In genomic region chr14:50049703-50050102, GRCh38 we compare ENCODE assay signal across 23 cellular contexts.
DNase-seq lines count a peak whose midpoint lies in the region; ATAC-seq and TF ChIP-seq lines count a peak whose summit lies in the region.
"Had no signal": no experiment of that assay in that cellular context is flagged by ENCODE, and none has a peak within 500 bp of the region (broad histone marks: within the 10 kb centered on the region; RNA-seq: fewer than 3 reads in every experiment).

No MANE protein-coding gene starts in this region.

- no peak overlapping the region for H3K4me3 ChIP-seq in GM23248
- H3K4me3 ChIP-seq: GM23338, SJSA1 had no signal

- H3K9me3 Mint-ChIP-seq in natural killer cell treated with Interleukin-12 subunit alpha and Interleukin-12 subunit beta and Interleukin-15 and Interleukin-18, amount 100 ng/mL, for 72 hours, result peaks cover 5% of the 10 kb centered on the region
- H3K9me3 Mint-ChIP-seq in natural killer cell (no peaks in the 10 kb centered on the region), activated B cell treated with CpG ODN at 0.5 μM for 24 hours (no peaks in the 10 kb centered on the region), naive B cell (peaks cover 0 to 4% (median 0%) of the 10 kb centered on the region in 7 donors)
- H3K9me3 Mint-ChIP-seq in T-helper 2 cell treated with Interferon-gamma antibody and Interleukin-4, amounts not matched to agents 5 μg/mL and 100 μg/mL, for 36 hours, result no peaks in the 10 kb centered on the region
- H3K9me3 Mint-ChIP-seq: GM23338, HFFc6 had no signal

- H3F3A ChIP-seq in GM23248 (ENCODE audit: insufficient read depth), result peaks cover 4% of the 10 kb centered on the region

- H2AFZ ChIP-seq in GM23248, result no peak overlapping the region
- H2AFZ ChIP-seq: GM23338 had no signal

- 82 to 85% methylated on average over 6 of the region's 6 CpGs for WGBS in GM23248 (ENCODE audit: low coverage in 1 of 2, low lambda C conversion rate in 2 of 2, missing lambda C conversion rate in 2 of 2), 2 experiments

- H3K27me3 Mint-ChIP-seq in natural killer cell treated with Interleukin-12 subunit alpha and Interleukin-12 subunit beta and Interleukin-15 and Interleukin-18, amount 100 ng/mL, for 72 hours, result no peaks in the 10 kb centered on the region
- H3K27me3 Mint-ChIP-seq in natural killer cell (ENCODE audit: low read depth in 2 of 2) (no peaks in the 10 kb centered on the region), activated B cell treated with CpG ODN at 0.5 μM for 24 hours (no peaks in the 10 kb centered on the region), naive B cell (no peaks in the 10 kb centered on the region)
- no peaks in the 10 kb centered on the region for H3K27me3 Mint-ChIP-seq in T-helper 2 cell treated with Interferon-gamma antibody and Interleukin-4, amounts not matched to agents 5 μg/mL and 100 μg/mL, for 36 hours (ENCODE audit: low read depth)
- H3K27me3 Mint-ChIP-seq: IgD-negative memory B cell had no signal

- H3K9ac ChIP-seq in GM23248, result no peak overlapping the region
- H3K9ac ChIP-seq: KMS-11 had no signal

- intact Hi-C loops in natural killer cell (cut with micrococcal nuclease), result no loop called here
- intact Hi-C loops in activated B cell treated with CpG ODN at 0.5 μM for 24 hours (cut with micrococcal nuclease), result loop anchor here (10.0 kb wide), 1 partner anchor 485 kb away; the partner anchor contains the start of gene MAP4K5

- H3K9me3 ChIP-seq in GM23248 (ENCODE audit: low read depth), result no peaks in the 10 kb centered on the region
- H3K9me3 ChIP-seq: SJSA1 had no signal

- ATAC-seq in natural killer cell treated with Interleukin-12 subunit alpha and Interleukin-12 subunit beta and Interleukin-15 and Interleukin-18, amount 100 ng/mL, for 72 hours, result no peak
- ATAC-seq in natural killer cell (no peak), activated B cell treated with CpG ODN at 0.5 μM for 24 hours (ENCODE audit: low read depth) (no peak), naive B cell (ENCODE audit: low read depth in 2 of 2) (no peak), HG02759 (IDR thresholded peaks at IDR 0.05; ENCODE audit: unreplicated experiment) (no peak)
- ATAC-seq: GM23338 had no signal

- H3K9me2 ChIP-seq in GM23248 (ENCODE audit: insufficient read depth), result no peaks in the 10 kb centered on the region

- no peak for TF ChIP-seq CTCF in natural killer cell (IDR thresholded peaks at IDR 0.05)
- no peak for TF ChIP-seq CTCF in activated B cell treated with CpG ODN at 0.5 μM for 24 hours (IDR thresholded peaks at IDR 0.05)

- H3K27ac ChIP-seq in GM23248, result no peak overlapping the region
- H3K27ac ChIP-seq: C4-2B, KMS-11, SJSA1 had no signal

- peak overlapping the region; percentile 1 to 70 for H3K27ac Mint-ChIP-seq in natural killer cell treated with Interleukin-12 subunit alpha and Interleukin-12 subunit beta and Interleukin-15 and Interleukin-18, amount 100 ng/mL, for 72 hours
- H3K27ac Mint-ChIP-seq in natural killer cell, result peak overlapping the region in 1 of 2 donors; percentile 33
- peak overlapping the region; percentile 6 for H3K27ac Mint-ChIP-seq in activated B cell treated with CpG ODN at 0.5 μM for 24 hours
- peak overlapping the region in 5 of 6 donors; percentile 22 to 79 (median 53) for H3K27ac Mint-ChIP-seq in naive B cell
- no peak overlapping the region for H3K27ac Mint-ChIP-seq in T-helper 2 cell treated with Interferon-gamma antibody and Interleukin-4, amounts not matched to agents 5 μg/mL and 100 μg/mL, for 36 hours
- H3K27ac Mint-ChIP-seq: GM23338, H9, HFFc6 had no signal

- in situ Hi-C loops in GM23248 (cut with MboI), result no loop called here
- in situ Hi-C loops in G401 (cut with HindIII; ENCODE audit: low sequenced_read_pairs), result no loop called here

- POLR2A ChIA-PET in activated B cell treated with CpG ODN at 0.5 μM for 24 hours (lab: Charles Lee), result interaction anchor here (0.6 to 2.5 kb wide), 4 partner anchors 11 to 25 kb away, joined by 3 to 10 read pairs (median 4); no protein-coding TSS in a partner anchor

- no peaks in the 10 kb centered on the region for H3K79me2 ChIP-seq in GM23248 (ENCODE audit: insufficient read depth)

- CTCF ChIA-PET in activated B cell treated with CpG ODN at 0.5 μM for 24 hours (lab: Charles Lee), result interaction anchor here (1.0 kb wide), 1 partner anchor 47 kb away, joined by 3 read pairs; no protein-coding TSS in a partner anchor

- peaks cover 7% of the 10 kb centered on the region for H3K36me3 Mint-ChIP-seq in natural killer cell treated with Interleukin-12 subunit alpha and Interleukin-12 subunit beta and Interleukin-15 and Interleukin-18, amount 100 ng/mL, for 72 hours
- H3K36me3 Mint-ChIP-seq in natural killer cell (no peaks in the 10 kb centered on the region), activated B cell treated with CpG ODN at 0.5 μM for 24 hours (ENCODE audit: low read depth) (peaks cover 61% of the 10 kb centered on the region), naive B cell (peaks cover 28 to 45% of the 10 kb centered on the region in 2 donors)
- H3K36me3 Mint-ChIP-seq in T-helper 2 cell treated with Interferon-gamma antibody and Interleukin-4, amounts not matched to agents 5 μg/mL and 100 μg/mL, for 36 hours (ENCODE audit: low read depth), result peaks cover 19% of the 10 kb centered on the region

- peaks cover 34 to 46% of the 10 kb centered on the region in 2 donors for H3K4me1 Mint-ChIP-seq in natural killer cell treated with Interleukin-12 subunit alpha and Interleukin-12 subunit beta and Interleukin-15 and Interleukin-18, amount 100 ng/mL, for 72 hours (ENCODE audit: low read depth in 2 of 2)
- H3K4me1 Mint-ChIP-seq in natural killer cell (peaks cover 35 to 46% of the 10 kb centered on the region in 2 donors), activated B cell treated with CpG ODN at 0.5 μM for 24 hours (peaks cover 46% of the 10 kb centered on the region), naive B cell (peaks cover 46 to 58% (median 50%) of the 10 kb centered on the region in 3 donors)
- peaks cover 27% of the 10 kb centered on the region for H3K4me1 Mint-ChIP-seq in T-helper 2 cell treated with Interferon-gamma antibody and Interleukin-4, amounts not matched to agents 5 μg/mL and 100 μg/mL, for 36 hours (ENCODE audit: low read depth)

- peaks cover 11% of the 10 kb centered on the region for H3K4me1 ChIP-seq in GM23248 (ENCODE audit: insufficient read depth)

- DNase-seq in natural killer cell treated with Interleukin-12 subunit alpha and Interleukin-12 subunit beta and Interleukin-15 and Interleukin-18, amount 100 ng/mL, for 72 hours (ENCODE audit: low spot score), result no peak
- no peak for DNase-seq in natural killer cell
- DNase-seq in activated B cell treated with CpG ODN at 0.5 μM for 24 hours, result no peak
- no peak for DNase-seq in naive B cell
- no peak for DNase-seq in GM23248
- no peak for DNase-seq in T-helper 2 cell treated with Interferon-gamma antibody and Interleukin-4, amounts not matched to agents 5 μg/mL and 100 μg/mL, for 36 hours (ENCODE audit: low spot score)
- no peak for DNase-seq in G401 (ENCODE audit: low spot score)
- DNase-seq: H9, HFFc6, NCI-H1048, NCI-H1417 treated with DMSO at 0.1 percent for 48 hours, NCI-H1694 treated with DMSO at 0.1 percent for 48 hours, NCI-H2081, NCI-H2227 treated with DMSO at 0.1 percent for 48 hours, NCI-H526 treated with DMSO at 0.1 percent for 48 hours, Right ventricle myocardium superior, RPMI8226 had no signal

- no peaks in the 10 kb centered on the region for H3K36me3 ChIP-seq in GM23248 (ENCODE audit: low read depth)
- H3K36me3 ChIP-seq: SJSA1 had no signal

- no peaks in the 10 kb centered on the region for H3K27me3 ChIP-seq in GM23248 (replicated peaks; ENCODE audit: insufficient read depth)
- H3K27me3 ChIP-seq: SJSA1 had no signal

- H3K4me3 Mint-ChIP-seq in natural killer cell treated with Interleukin-12 subunit alpha and Interleukin-12 subunit beta and Interleukin-15 and Interleukin-18, amount 100 ng/mL, for 72 hours, result no peak overlapping the region
- H3K4me3 Mint-ChIP-seq in natural killer cell, result no peak overlapping the region
- H3K4me3 Mint-ChIP-seq in activated B cell treated with CpG ODN at 0.5 μM for 24 hours, result no peak overlapping the region
- peak overlapping the region in 2 of 8 donors; percentile 42 to 71 for H3K4me3 Mint-ChIP-seq in naive B cell
- no peak overlapping the region for H3K4me3 Mint-ChIP-seq in T-helper 2 cell treated with Interferon-gamma antibody and Interleukin-4, amounts not matched to agents 5 μg/mL and 100 μg/mL, for 36 hours
- H3K4me3 Mint-ChIP-seq: GM23338, H9, HFFc6 had no signal

- no peaks in the 10 kb centered on the region for H4K20me1 ChIP-seq in GM23248 (ENCODE audit: insufficient read depth)

- no peak overlapping the region for H3K4me2 ChIP-seq in GM23248 (ENCODE audit: unreplicated experiment)
- H3K4me2 ChIP-seq: GM23338, KMS-11 had no signal
